8 cellular contexts compared by ENCODE assay signal in genomic region chr12:56688846-56689113, GRCh38. TPM values are rescaled to one million over a fixed set of nuclear protein-coding genes. Genes with fewer than 3 reads are reported as not detected.
DNase-seq lines count a peak whose midpoint lies in the region; ATAC-seq and TF ChIP-seq lines count a peak whose summit lies in the region.

No MANE protein-coding gene starts in this region.

- H3K27ac ChIP-seq in SK-N-MC: peak overlapping the region; percentile 100

- TF ChIP-seq CTCF in fibroblast of villous mesenchyme (IDR thresholded peaks at IDR 0.05; ENCODE audit: insufficient read depth, low read depth, low read length): no peak

- DNase-seq in SK-N-MC (ENCODE audit: low read depth, low spot score) (no peak), fibroblast of villous mesenchyme (ENCODE audit: low read depth) (no peak), skeletal muscle cell (ENCODE audit: low read depth) (no peak), DMS 273 treated with DMSO at 0.1 percent for 48 hours (lab: John Stamatoyannopoulos, UW) (no peak)
- DNase-seq in central memory CD4-positive, alpha-beta T cell: no peak

- H3K4me3 ChIP-seq in SK-N-MC (peak overlapping the region; percentile 91), fibroblast of villous mesenchyme (ENCODE audit: low read depth, low read length) (peak overlapping the region; percentile 63), skeletal muscle cell (ENCODE audit: low read depth, low read length) (peak overlapping the region; percentile 70)

- H3K9ac ChIP-seq in SK-N-MC (ENCODE audit: insufficient read length): peak overlapping the region; percentile 97

- peaks cover 26% of the 10 kb centered on the region; the same call in 1 of the 2 replicates for H3K36me3 ChIP-seq in SK-N-MC (ENCODE audit: insufficient read depth, low read length)

- H3K9me3 ChIP-seq in SK-N-MC (ENCODE audit: low read depth, low read length): no peaks in the 10 kb centered on the region

- ATAC-seq in GM18519 (IDR thresholded peaks at IDR 0.05; ENCODE audit: low FRiP score, unreplicated experiment) (peak; percentile 3), HG03196 (IDR thresholded peaks at IDR 0.05; ENCODE audit: unreplicated experiment) (no peak), HG03045 (IDR thresholded peaks at IDR 0.05; ENCODE audit: unreplicated experiment) (no peak)

RNA-seq across cellular contexts. Expression of gene PTGES3, which starts 0.7 kb away (rescaled TPM):
- total RNA-seq in fibroblast of villous mesenchyme: 62.5 and 96.7 TPM in 2 replicates

RNA-seq across cellular contexts. Expression of gene NACA, which starts 36.3 kb away (rescaled TPM):
- 656 and 670 TPM in 2 replicates for total RNA-seq in fibroblast of villous mesenchyme

RNA-seq across cellular contexts. Expression of gene ATP5F1B, which starts 43.0 kb away (rescaled TPM):
- 339 and 449 TPM in 2 replicates for total RNA-seq in fibroblast of villous mesenchyme

RNA-seq across cellular contexts. Expression of gene BAZ2A, which starts 58.7 kb away (rescaled TPM):
- 44.8 and 57.9 TPM in 2 replicates for total RNA-seq in fibroblast of villous mesenchyme
